ENCODE assay signal across 8 cellular contexts in genomic region chr1:220880726-220881506, GRCh38. TPM values are rescaled to one million over a fixed set of nuclear protein-coding genes. Genes with fewer than 3 reads are reported as not detected.
DNase-seq lines count a peak whose midpoint lies in the region; ATAC-seq and TF ChIP-seq lines count a peak whose summit lies in the region.

No MANE protein-coding gene starts in this region.

- peak; percentile 24 for DNase-seq in activated CD4-positive, alpha-beta T cell treated with anti-CD3 and anti-CD28 coated beads, Interleukin-2, amount 10 ng/mL, durations not matched to agents 7 days and 5 days
- no peak for DNase-seq in activated CD4-positive, alpha-beta T cell treated with anti-CD3 and anti-CD28 coated beads, Interleukin-2, amount 50 U/mL, for 1 hour
- peak; percentile 10 to 26 for DNase-seq in activated CD4-positive, alpha-beta T cell treated with anti-CD3 and anti-CD28 coated beads, Interleukin-2, amount 50 U/mL, for 48 hours
- DNase-seq in cardiac septum (ENCODE audit: low spot score) (peak; percentile 92), psoas muscle (peak; percentile 84 to 88)

- ATAC-seq in psoas muscle = no peak
- ATAC-seq in GM21529 (IDR thresholded peaks at IDR 0.05; ENCODE audit: unreplicated experiment) = no peak
- no peak for ATAC-seq in HG03175 (IDR thresholded peaks at IDR 0.05; ENCODE audit: unreplicated experiment)
- ATAC-seq in HG02588 (IDR thresholded peaks at IDR 0.05; ENCODE audit: unreplicated experiment) = no peak

- POLR2A ChIA-PET in activated CD4-positive, alpha-beta T cell treated with anti-CD3 and anti-CD28 coated beads, Interleukin-2, amount 10 ng/mL, durations not matched to agents 7 days and 5 days (lab: Charles Lee) = no interaction called here

- H3K4me1 ChIP-seq in psoas muscle = peaks cover 3% of the 10 kb centered on the region

- CTCF ChIA-PET in activated CD4-positive, alpha-beta T cell treated with anti-CD3 and anti-CD28 coated beads, Interleukin-2, amount 10 ng/mL, durations not matched to agents 7 days and 5 days (lab: Charles Lee) = no interaction called here

- peak overlapping the region; percentile 100 for H3K4me3 ChIP-seq in psoas muscle

- H3K27ac ChIP-seq in psoas muscle = peak overlapping the region; percentile 90

- no peaks in the 10 kb centered on the region for H3K9me3 ChIP-seq in psoas muscle

- H3K9me3 Mint-ChIP-seq in activated CD4-positive, alpha-beta T cell treated with anti-CD3 and anti-CD28 coated beads, Interleukin-2, amount 10 ng/mL, durations not matched to agents 7 days and 5 days = no peaks in the 10 kb centered on the region

- no peaks in the 10 kb centered on the region for H3K27me3 ChIP-seq in psoas muscle (ENCODE audit: insufficient read depth in 3 of 3, low read length in 2 of 3)

- H3K36me3 ChIP-seq in psoas muscle (ENCODE audit: insufficient read depth in 1 of 2, low read depth in 1 of 2) = peaks cover 6 to 46% of the 10 kb centered on the region in 2 donors

- H3K36me3 Mint-ChIP-seq in activated CD4-positive, alpha-beta T cell treated with anti-CD3 and anti-CD28 coated beads, Interleukin-2, amount 10 ng/mL, durations not matched to agents 7 days and 5 days (ENCODE audit: low read depth) = peaks cover 4% of the 10 kb centered on the region

- peaks cover 69% of the 10 kb centered on the region for H3K27me3 Mint-ChIP-seq in activated CD4-positive, alpha-beta T cell treated with anti-CD3 and anti-CD28 coated beads, Interleukin-2, amount 10 ng/mL, durations not matched to agents 7 days and 5 days

- intact Hi-C loops in cardiac septum (cut with DNase I) (no loop called here), psoas muscle (cut with DNase I) (loop anchor here in 1 of 2 donors (10.0 kb wide), 1 partner anchor 234 kb away; no protein-coding TSS in a partner anchor)

- H3K4me1 Mint-ChIP-seq in activated CD4-positive, alpha-beta T cell treated with anti-CD3 and anti-CD28 coated beads, Interleukin-2, amount 10 ng/mL, durations not matched to agents 7 days and 5 days = peaks cover 28% of the 10 kb centered on the region

- WGBS in psoas muscle, 3 donors = 54 to 74% (median 60%) methylated on average over 37 of the region's 37 CpGs

- peak overlapping the region; percentile 45 for H3K4me3 Mint-ChIP-seq in activated CD4-positive, alpha-beta T cell treated with anti-CD3 and anti-CD28 coated beads, Interleukin-2, amount 10 ng/mL, durations not matched to agents 7 days and 5 days

- no peak for TF ChIP-seq CTCF in psoas muscle (IDR thresholded peaks at IDR 0.05)

- H3K27ac Mint-ChIP-seq in activated CD4-positive, alpha-beta T cell treated with anti-CD3 and anti-CD28 coated beads, Interleukin-2, amount 10 ng/mL, durations not matched to agents 7 days and 5 days = no peak overlapping the region

RNA-seq across cellular contexts. Expression of gene HLX, which starts 1.7 kb away (rescaled TPM):
- under 1 TPM in 1 of 2 experiments, not detected in 1; 0.10 TPM for total RNA-seq in activated CD4-positive, alpha-beta T cell treated with anti-CD3 and anti-CD28 coated beads, Interleukin-2, amount 10 ng/mL, durations not matched to agents 7 days and 5 days
- 8.1 TPM for total RNA-seq in cardiac septum
- 10 to 100 TPM in 1 of 4 donors, 1 to 10 TPM in 3; 4.1 to 11.6 (median 7.3) TPM for total RNA-seq in psoas muscle
- polyA plus RNA-seq in psoas muscle = 1 to 10 TPM; 3.2 to 4.3 (median 4.1) TPM
